Comparison of ENCODE assay signal across 20 cellular contexts in genomic region chr10:5035356-5035755, GRCh38. TPM values are rescaled to one million over a fixed set of nuclear protein-coding genes. Genes with fewer than 3 reads are reported as not detected.
DNase-seq lines count a peak whose midpoint lies in the region; ATAC-seq, FAIRE-seq and TF ChIP-seq lines count a peak whose summit lies in the region.
"Had no signal": no experiment of that assay in that cellular context is flagged by ENCODE, and none has a peak within 500 bp of the region (broad histone marks: within the 10 kb centered on the region; RNA-seq: fewer than 3 reads in every experiment).

No MANE protein-coding gene starts in this region.

- no peaks in the 10 kb centered on the region for H3F3A ChIP-seq in PC-3 (ENCODE audit: low read length, unreplicated experiment)

- TF ChIP-seq CTCF in A549 (IDR thresholded peaks at IDR 0.05) (no peak), WTC11 (IDR thresholded peaks at IDR 0.05) (no peak), PC-3 (conservative IDR thresholded peaks at IDR 0.05; ENCODE audit: low read depth, low read length) (no peak)

- H3K27me3 Mint-ChIP-seq in WTC11 (ENCODE audit: low read depth): no peaks in the 10 kb centered on the region
- H3K27me3 Mint-ChIP-seq: CD4-positive, CD25-positive, alpha-beta regulatory T cell had no signal

- no peak for ATAC-seq in A549
- peak; percentile 51 for ATAC-seq in WTC11
- ATAC-seq in GM21367 (IDR thresholded peaks at IDR 0.05; ENCODE audit: unreplicated experiment): no peak
- no peak for ATAC-seq in PC-3

- H3K4me2 ChIP-seq in A549: no peak overlapping the region
- H3K4me2 ChIP-seq in PC-3 (ENCODE audit: low read length): no peak overlapping the region

- intact Hi-C loops in PC-3 (cut with micrococcal nuclease): no loop called here

- TF ChIP-seq EP300 in A549 (IDR thresholded peaks at IDR 0.05): no peak

- peaks cover 29% of the 10 kb centered on the region for H3K4me1 Mint-ChIP-seq in WTC11
- H3K4me1 Mint-ChIP-seq: CD4-positive, CD25-positive, alpha-beta regulatory T cell; CD8-positive, alpha-beta memory T cell had no signal

- H4K20me1 ChIP-seq in PC-3 (ENCODE audit: low read length): no peaks in the 10 kb centered on the region

- H2AFZ ChIP-seq in PC-3 (ENCODE audit: low read length): no peak overlapping the region

- H3K4me3 ChIP-seq in A549 (no peak overlapping the region), H7 (ENCODE audit: insufficient read depth, low read depth, low read length) (no peak overlapping the region), iPS-20b (ENCODE audit: low read length) (peak overlapping the region; percentile 13; the same call in 1 of the 2 replicates), PC-3 (ENCODE audit: low read length) (no peak overlapping the region)

- no peak for TF ChIP-seq POLR2A in A549 (IDR thresholded peaks at IDR 0.05; ENCODE audit: low read length)

- peaks cover 33% of the 10 kb centered on the region for H3K9me3 Mint-ChIP-seq in WTC11

- H3K9me2 ChIP-seq in PC-3 (replicated peaks; ENCODE audit: low read length): no peaks in the 10 kb centered on the region

- CTCF ChIA-PET in A549 (lab: Yijun Ruan, JAX): interaction anchor here (1.0 to 1.3 kb wide), 3 partner anchors 11 to 17 kb away, joined by 3 to 4 read pairs (median 3); no protein-coding TSS in a partner anchor
- CTCF ChIA-PET in WTC11 (lab: Charles Lee): interaction anchor here (1.3 to 3.3 kb wide), 2 partner anchors 55 to 186 kb away, joined by 3 to 12 read pairs; no protein-coding TSS in a partner anchor
- CTCF ChIA-PET in PC-3 (lab: Charles Lee): no interaction called here

- H3K27ac ChIP-seq in A549 (peak overlapping the region; percentile 65 to 79; a peak in 4 of 6 replicates), iPS-20b (ENCODE audit: low read length) (no peak overlapping the region), PC-3 (ENCODE audit: low read length) (no peak overlapping the region)

- peak overlapping the region; percentile 16; the same call in 1 of the 2 replicates for H3K27ac Mint-ChIP-seq in WTC11

- H3K36me3 ChIP-seq in H7 (replicated peaks; ENCODE audit: control insufficient read depth, insufficient read depth, low read length) (no peaks in the 10 kb centered on the region), iPS-20b (ENCODE audit: insufficient read depth, low read depth, low read length) (no peaks in the 10 kb centered on the region), PC-3 (ENCODE audit: low read depth, low read length) (no peaks in the 10 kb centered on the region)
- H3K36me3 ChIP-seq: BE2C had no signal

- H3K27me3 ChIP-seq in H7 (ENCODE audit: control insufficient read depth, insufficient read depth, low read length) (no peaks in the 10 kb centered on the region), iPS-20b (ENCODE audit: insufficient read depth, low read length) (no peaks in the 10 kb centered on the region), PC-3 (ENCODE audit: low read length) (no peaks in the 10 kb centered on the region)
- H3K27me3 ChIP-seq: BE2C had no signal

- H3K4me3 Mint-ChIP-seq in WTC11: no peak overlapping the region
- H3K4me3 Mint-ChIP-seq: CD4-positive, CD25-positive, alpha-beta regulatory T cell; CD8-positive, alpha-beta memory T cell had no signal

- H3K4me1 ChIP-seq in A549 (peaks cover 13% of the 10 kb centered on the region; the same call in 2 of the 3 replicates), iPS-20b (ENCODE audit: insufficient read depth, low read length) (peaks cover 5% of the 10 kb centered on the region; the same call in 1 of the 2 replicates), PC-3 (ENCODE audit: insufficient read depth, low read length) (no peaks in the 10 kb centered on the region)
- H3K4me1 ChIP-seq: BE2C, Caco-2 had no signal

- WGBS in A549 (ENCODE audit: missing lambda C conversion rate): 94% methylated on average over 10 of the region's 10 CpGs

- H3K9ac ChIP-seq in iPS-20b (ENCODE audit: low read depth, low read length): no peak overlapping the region
- H3K9ac ChIP-seq in PC-3 (ENCODE audit: low read length): no peak overlapping the region

- no peak for FAIRE-seq in A549 (lab: Jason Lieb, UNC)
- no peak for FAIRE-seq in HTR-8/SVneo (lab: Jason Lieb, UNC)
- FAIRE-seq: D721Med, H54 had no signal

- peaks cover 67% of the 10 kb centered on the region for H3K9me3 ChIP-seq in A549
- no peaks in the 10 kb centered on the region for H3K9me3 ChIP-seq in iPS-20b (ENCODE audit: insufficient read depth, low read depth, low read length)
- H3K9me3 ChIP-seq in PC-3 (ENCODE audit: low read length): no peaks in the 10 kb centered on the region
- H3K9me3 ChIP-seq: BE2C had no signal

- POLR2A ChIA-PET in A549 (lab: Yijun Ruan, JAX): no interaction called here
- POLR2A ChIA-PET in WTC11 (lab: Charles Lee): no interaction called here
- POLR2A ChIA-PET in PC-3 (lab: Charles Lee; ENCODE audit: unreplicated experiment): no interaction called here

- DNase-seq in A549 (ENCODE audit: low read depth in 1 of 2, low spot score in 1 of 2) (no peak), H7 (peak; percentile 13), WTC11 (ENCODE audit: low spot score) (no peak), mesenteric fat pad (ENCODE audit: low spot score) (no peak), PC-3 (no peak), HTR-8/SVneo (ENCODE audit: insufficient read length, low spot score) (no peak)
- DNase-seq: 8988T; ACHN; BE2C; C1 segment of cervical spinal cord; Caco-2; CD4-positive, CD25-positive, alpha-beta regulatory T cell; CD8-positive, alpha-beta memory T cell; DMS79 treated with DMSO at 0.1 percent for 48 hours; GF-D8; KG1 had no signal

- peaks cover 16% of the 10 kb centered on the region for H3K36me3 Mint-ChIP-seq in WTC11
- H3K36me3 Mint-ChIP-seq: CD8-positive, alpha-beta memory T cell had no signal

- no peak for TF ChIP-seq RAD21 in A549 (conservative IDR thresholded peaks at IDR 0.05 in 1 of 2, IDR thresholded peaks at IDR 0.05 in 1 of 2)

- no TSS peak for BruUV-seq in PC-3 (replicated peaks; lab: Mats Ljungman, UMichigan)

- H3K79me2 ChIP-seq in PC-3 (ENCODE audit: low read length): no peaks in the 10 kb centered on the region

TF ChIP-seq in A549, 52 proteins besides CTCF, POLR2A, EP300 and RAD21 (continues in another document):
- no peak for TF ChIP-seq SREBF2 (IDR thresholded peaks at IDR 0.05)
- TF ChIP-seq RARB (CRISPR knock-in tag; IDR thresholded peaks at IDR 0.05): no peak
- TF ChIP-seq HMGXB4 (CRISPR knock-in tag; IDR thresholded peaks at IDR 0.05; ENCODE audit: borderline replicate concordance): no peak
- no peak for TF ChIP-seq HES2 (IDR thresholded peaks at IDR 0.05)

TF ChIP-seq in WTC11, 78 proteins besides CTCF, POLR2A, EP300 and RAD21:
- TF ChIP-seq MYBL2 (CRISPR knock-in tag; IDR thresholded peaks at IDR 0.05) (0 out of 2 replicates have a peak, but pooled peaks have one; percentile 36), TEAD4 (CRISPR knock-in tag; IDR thresholded peaks at IDR 0.05) (no peak), GTF2I (CRISPR knock-in tag; conservative IDR thresholded peaks at IDR 0.05) (no peak)

RNA-seq across cellular contexts. Expression of gene AKR1C2, which starts 31.7 kb away (rescaled TPM):
- polyA plus RNA-seq in A549 (2011; rRNA removed) (6,607 and 6,805 TPM in 2 replicates), A549 (2017; fragmentation: RNase III; extraction: RNeasy Plus Mini Kit Qiagen cat#74134 plus additional on column Dnase treatment) (5,292 to 5,660 TPM (median 5,410 TPM) in 3 replicates)
- 2,138 and 2,314 TPM in 2 replicates for polyA plus RNA-seq in A549 (2012; cell fraction: cytosol; rRNA removed)
- 1,646 and 2,223 TPM in 2 replicates for polyA plus RNA-seq in A549 (2012; cell fraction: nucleus; rRNA removed)
- polyA minus RNA-seq in A549 (2011; rRNA and poly(A)+ RNA removed): 1,944 and 2,314 TPM in 2 replicates
- total RNA-seq in H7 (2014; rRNA removed; shearing (Covaris generic)): 0.11 TPM in 1 of 2 replicates, not detected in the other
- total RNA-seq in WTC11 (2021) (1.1 to 1.3 TPM (median 1.2 TPM) in 3 replicates), mesenteric fat pad (767 TPM), PC-3 (2014; rRNA removed) (0.66 TPM in 1 of 2 replicates, not detected in the other)
- total RNA-seq: CD4-positive, CD25-positive, alpha-beta regulatory T cell; CD8-positive, alpha-beta memory T cell had no signal
- polyA plus RNA-seq: CD4-positive, CD25-positive, alpha-beta regulatory T cell; CD8-positive, alpha-beta memory T cell had no signal

RNA-seq across cellular contexts. Expression of gene AKR1C3, which starts 58.9 kb away (rescaled TPM):
- polyA plus RNA-seq in A549 (2011; rRNA removed): 3,820 and 4,867 TPM in 2 replicates
- polyA plus RNA-seq in A549 (2012; cell fraction: cytosol; rRNA removed): 1,990 and 2,211 TPM in 2 replicates
- 1,508 and 2,046 TPM in 2 replicates for polyA plus RNA-seq in A549 (2012; cell fraction: nucleus; rRNA removed)
- 1,744 to 2,157 TPM (median 1,998 TPM) in 3 replicates for polyA plus RNA-seq in A549 (2017; fragmentation: RNase III; extraction: RNeasy Plus Mini Kit Qiagen cat#74134 plus additional on column Dnase treatment)
- 1,379 and 1,525 TPM in 2 replicates for polyA minus RNA-seq in A549 (2011; rRNA and poly(A)+ RNA removed)
- 1.00 and 2.6 TPM in 2 replicates for total RNA-seq in H7 (2014; rRNA removed; shearing (Covaris generic))
- total RNA-seq in WTC11 (2021): 6.7 to 9.0 TPM (median 8.6 TPM) in 3 replicates
- total RNA-seq in mesenteric fat pad: 192 TPM
- total RNA-seq in PC-3 (2014; rRNA removed): 15.8 and 24.0 TPM in 2 replicates

Comparison
In these comparisons a context has a peak if more than half of its experiments do, and no peak if none do; other contexts are left out.
1. H3K27ac ChIP-seq: peak in A549 (2 of 2); none in iPS-20b (single experiment) and PC-3 (single experiment).
2. RNA of gene AKR1C2, which starts 31.7 kb away (total RNA-seq): 767 TPM in mesenteric fat pad (single experiment); 1.1 to 1.3 TPM in WTC11, 0.66 TPM in PC-3 and 0.11 TPM in H7; every median in the first group is over 100 times any median in the second.